Comparison of ENCODE assay signal across 8 cellular contexts in the genomic region with DNA sequence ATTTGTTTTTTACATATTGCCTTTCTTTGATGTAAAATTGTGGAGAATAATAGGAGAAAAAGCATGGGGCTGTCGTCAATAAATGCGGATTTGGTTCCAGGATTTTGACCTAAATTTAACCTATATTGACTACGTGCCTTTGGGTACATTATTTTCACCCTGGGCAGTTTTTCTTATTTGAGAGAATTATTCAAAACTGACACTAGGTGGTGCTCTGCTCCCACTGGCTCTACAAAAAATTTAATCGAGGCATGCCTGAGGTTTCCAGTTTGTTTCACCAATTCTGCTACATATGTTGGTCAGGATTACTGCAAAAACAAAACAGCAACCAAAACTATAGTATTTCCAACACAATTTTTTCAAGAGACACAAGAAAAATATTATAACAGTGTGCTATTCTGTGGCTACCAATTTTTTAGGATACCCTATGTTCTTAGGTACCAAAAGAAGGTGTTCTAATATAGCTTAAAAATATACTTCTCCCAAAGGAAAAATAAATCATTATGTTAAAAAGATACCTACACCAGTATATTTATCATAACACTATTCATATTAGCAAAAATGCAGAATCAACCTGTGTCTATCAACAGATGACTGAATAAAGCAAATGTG. TPM values are rescaled to one million over a fixed set of nuclear protein-coding genes. Genes with fewer than 3 reads are reported as not detected.
A peak's percentile ranks its signal among the peaks of the same experiment; 100 is the strongest.
DNase-seq lines count a peak whose midpoint lies in the region; ATAC-seq and TF ChIP-seq lines count a peak whose summit lies in the region.

No MANE protein-coding gene starts in this region.

- CTCF ChIA-PET in GM10248 (lab: Yijun Ruan, JAX): interaction anchor here (0.8 to 6.8 kb wide), 17 partner anchors 8 to 635 kb away, joined by 3 to 90 read pairs (median 4); no protein-coding TSS in a partner anchor

- no peaks in the 10 kb centered on the region for H3K36me3 ChIP-seq in mucosa of descending colon (ENCODE audit: low read depth)

- no peak overlapping the region for H3K4me3 ChIP-seq in coronary artery
- no peak overlapping the region for H3K4me3 ChIP-seq in mucosa of descending colon

- H3K4me1 ChIP-seq in mucosa of descending colon (ENCODE audit: low read depth): no peaks in the 10 kb centered on the region

- intact Hi-C loops in mucosa of descending colon (cut with DNase I, micrococcal nuclease): loop anchor here (5.0 to 10.0 kb wide), 2 partner anchors 104 to 106 kb away; no protein-coding TSS in a partner anchor

- H3K9me3 ChIP-seq in mucosa of descending colon: no peaks in the 10 kb centered on the region

- no peak overlapping the region for H3K27ac ChIP-seq in coronary artery

- TF ChIP-seq CTCF in GM10248 (IDR thresholded peaks at IDR 0.05; ENCODE audit: control extremely low read depth, extremely low read depth, low read depth, missing control alignments): peak; percentile 56
- peak; percentile 61 for TF ChIP-seq CTCF in coronary artery (IDR thresholded peaks at IDR 0.05)
- TF ChIP-seq CTCF in mucosa of descending colon (IDR thresholded peaks at IDR 0.05): peak; percentile 34

- peak; percentile 50 for ATAC-seq in HG02970 (IDR thresholded peaks at IDR 0.05; ENCODE audit: low FRiP score, unreplicated experiment)
- ATAC-seq in mucosa of descending colon: peak; percentile 58
- ATAC-seq in HG03039 (IDR thresholded peaks at IDR 0.05; ENCODE audit: unreplicated experiment): no peak

- POLR2A ChIA-PET in GM10248 (lab: Yijun Ruan, JAX): no interaction called here

- DNase-seq in AG08395 (ENCODE audit: low spot score) (peak; percentile 45), GM10248 (ENCODE audit: extremely low spot score) (no peak), NCI-H748 (lab: John Stamatoyannopoulos, UW; ENCODE audit: unreplicated experiment) (peak; percentile 74), coronary artery (ENCODE audit: low spot score) (no peak), mucosa of descending colon (no peak)
- DNase-seq in activated T-cell treated with anti-CD3 and anti-CD28 coated beads, Interleukin-2, amount 50 U/mL, for 48 hours: no peak

RNA-seq across cellular contexts. Expression of gene FABP7, which starts 48.6 kb away (rescaled TPM):
- total RNA-seq in mucosa of descending colon: not detected

RNA-seq across cellular contexts. Expression of gene SMPDL3A, which starts 58.2 kb away (rescaled TPM):
- total RNA-seq in mucosa of descending colon: 100 to 1,000 TPM in 2 of 3 donors, 10 to 100 TPM in 1; 81.7 to 192 (median 158) TPM

Comparison
In these comparisons a context has a peak if more than half of its experiments do, and no peak if none do; other contexts are left out.
1. DNase-seq: peak in AG08395 (single experiment) and NCI-H748 (single experiment); none in GM10248 (single experiment), coronary artery (single experiment), mucosa of descending colon (0 of 3) and activated T-cell treated with anti-CD3 and anti-CD28 coated beads, Interleukin-2, amount 50 U/mL, for 48 hours (0 of 2).
2. Peak in every context shown above with its lines, with median percentiles within 50 percentile points of each other: CTCF ChIP-seq.